In the genomic region with DNA sequence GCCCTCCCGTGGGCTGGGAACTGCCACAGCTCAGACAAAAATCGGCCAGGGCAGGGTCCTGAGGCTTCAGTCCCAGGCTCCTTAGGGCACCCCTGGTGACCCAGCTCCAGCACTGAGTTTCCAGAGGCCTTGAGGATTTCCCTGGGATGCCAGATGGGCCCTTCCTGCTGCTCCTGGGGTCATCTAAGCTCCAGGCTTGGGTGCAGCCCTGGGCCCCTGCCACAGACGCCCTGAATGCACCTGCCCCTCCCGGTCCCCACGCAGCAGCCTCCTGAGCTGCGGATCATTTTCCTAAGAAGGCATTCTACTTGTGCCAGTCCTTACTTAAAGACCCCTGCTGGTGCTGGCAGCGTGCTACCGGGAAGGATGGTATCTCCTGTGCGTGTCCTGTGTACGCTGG, we compare ENCODE assay signal across 13 cellular contexts. TPM values are rescaled to one million over a fixed set of nuclear protein-coding genes. Genes with fewer than 3 reads are reported as not detected.
DNase-seq lines count a peak whose midpoint lies in the region; ATAC-seq and TF ChIP-seq lines count a peak whose summit lies in the region.
"Had no signal": no experiment of that assay in that cellular context is flagged by ENCODE, and none has a peak within 500 bp of the region (broad histone marks: within the 10 kb centered on the region; RNA-seq: fewer than 3 reads in every experiment).

No MANE protein-coding gene starts in this region.

- POLR2A ChIA-PET in RWPE1 (lab: Yijun Ruan, JAX; ENCODE audit: low non-redundant PET), result no interaction called here

- no peak for TF ChIP-seq CTCF in RWPE1 (conservative IDR thresholded peaks at IDR 0.05; ENCODE audit: low read depth)

- DNase-seq in right cardiac atrium (peak in 2 of 3 donors; percentile 22 to 44), Right ventricle myocardium inferior (ENCODE audit: missing footprints) (no peak), RWPE1 (ENCODE audit: low spot score) (no peak)
- DNase-seq: BE2C, Caco-2, H7, IMR-90, KG1 had no signal

- intact Hi-C loops in right cardiac atrium (cut with DNase I) (no loop called here), Right ventricle myocardium inferior (cut with DNase I) (no loop called here)

- no peaks in the 10 kb centered on the region for H3K27me3 ChIP-seq in right cardiac atrium (ENCODE audit: control insufficient read depth, insufficient read depth)
- H3K27me3 ChIP-seq: BE2C had no signal

- ATAC-seq in right cardiac atrium, result no peak
- no peak for ATAC-seq in Right ventricle myocardium inferior
- no peak for ATAC-seq in GM18505 (IDR thresholded peaks at IDR 0.05; ENCODE audit: unreplicated experiment)
- ATAC-seq in GM21723 (IDR thresholded peaks at IDR 0.05; ENCODE audit: unreplicated experiment), result no peak
- ATAC-seq: A549, GM23338 had no signal

- H3K4me1 ChIP-seq in right cardiac atrium (ENCODE audit: control insufficient read depth, insufficient read depth, low read length), result peaks cover 6% of the 10 kb centered on the region
- H3K4me1 ChIP-seq: BE2C had no signal

- CTCF ChIA-PET in RWPE1 (lab: Yijun Ruan, JAX), result no interaction called here

- 85% methylated on average over 10 of the region's 10 CpGs for WGBS in right cardiac atrium

- no peak for TF ChIP-seq POLR2A in GM18505 (IDR thresholded peaks at IDR 0.05; ENCODE audit: borderline replicate concordance, extremely low read depth, insufficient read depth, insufficient read length)

- H3K9me3 ChIP-seq in right cardiac atrium (ENCODE audit: control insufficient read depth, low read length), result no peaks in the 10 kb centered on the region
- H3K9me3 ChIP-seq: A549, BE2C, Caco-2 had no signal

- H3K27ac ChIP-seq in right cardiac atrium (ENCODE audit: low read length) (no peak overlapping the region), RWPE1 (peak overlapping the region; percentile 27)
- H3K27ac ChIP-seq: A549 had no signal

- H3K4me3 ChIP-seq in right cardiac atrium (ENCODE audit: low read length), result no peak overlapping the region
- H3K4me3 ChIP-seq: A549, GM23338 had no signal

RNA-seq across cellular contexts. Expression of a gene that starts 6.0 kb away (rescaled TPM):
- 100 to 1,000 TPM; 103 to 114 (median 110) TPM for total RNA-seq in right cardiac atrium
- polyA plus RNA-seq in right cardiac atrium, result 105 TPM
- 105 TPM for total RNA-seq in Right ventricle myocardium inferior

RNA-seq across cellular contexts. Expression of a gene that starts 22.5 kb away (rescaled TPM):
- 100 to 1,000 TPM; 110 to 145 (median 121) TPM for total RNA-seq in right cardiac atrium
- 166 TPM for polyA plus RNA-seq in right cardiac atrium
- total RNA-seq in Right ventricle myocardium inferior, result 205 TPM

RNA-seq across cellular contexts. Expression of a gene that starts 37.7 kb away (rescaled TPM):
- total RNA-seq in right cardiac atrium (under 1 TPM; 0.17 to 0.43 (median 0.33) TPM), Right ventricle myocardium inferior (0.49 TPM)
- polyA plus RNA-seq in right cardiac atrium, result 0.48 TPM
- total RNA-seq: GM23338 had no signal
- polyA plus RNA-seq: CD8-positive, alpha-beta memory T cell had no signal

RNA-seq across cellular contexts. Expression of a gene that starts 50.5 kb away (rescaled TPM):
- total RNA-seq in right cardiac atrium, result 10 to 100 TPM; 11.8 to 16.1 (median 14.2) TPM
- polyA plus RNA-seq in right cardiac atrium, result 13.7 TPM
- total RNA-seq in Right ventricle myocardium inferior, result 14.1 TPM

RNA-seq across cellular contexts. Expression of a gene that starts 59.3 kb away (rescaled TPM):
- total RNA-seq in right cardiac atrium (10 to 100 TPM; 20.2 to 24.8 (median 21.5) TPM), Right ventricle myocardium inferior (35.1 TPM)
- 19.3 TPM for polyA plus RNA-seq in right cardiac atrium

Comparison
In these comparisons a context has a peak if more than half of its experiments do, and no peak if none do; other contexts are left out.
1. DNase-seq: peak in right cardiac atrium (2 of 3); none in Right ventricle myocardium inferior (single experiment) and RWPE1 (single experiment).